In genomic region chr15:82056900-82057825, GRCh38 we compare ENCODE assay signal across 16 cellular contexts.
"Had no signal": no experiment of that assay in that cellular context is flagged by ENCODE, and none has a peak within 500 bp of the region (broad histone marks: within the 10 kb centered on the region; RNA-seq: fewer than 3 reads in every experiment).

No MANE protein-coding gene starts in this region.

- H3K36me3 ChIP-seq: brain microvascular endothelial cell, gastroesophageal sphincter, lower lobe of right lung, sigmoid colon, suprapubic skin had no signal

- DNase-seq: amniotic stem cell; brain microvascular endothelial cell; effector memory CD8-positive, alpha-beta T cell; immature natural killer cell; lower lobe of right lung; naive thymus-derived CD4-positive, alpha-beta T cell; psoas muscle; sigmoid colon; stimulated activated naive CD4-positive, alpha-beta T cell treated with Interleukin-2 at 50 U/mL for 16 hours; T-helper 17 cell had no signal

- H3K27ac Mint-ChIP-seq: activated naive CD4-positive, alpha-beta T cell treated with anti-CD3 and anti-CD28 coated beads, Interleukin-2, amount 50 U/mL, for 72 hours; activated T-helper 2 cell treated with anti-CD3 and anti-CD28 coated beads, Interferon-gamma antibody, Interleukin-2, Interleukin-4, amounts not matched to agents 10 μg/mL and 5 μg/mL and 100 μg/mL, durations not matched to agents 14 hours and 24 hours and 36 hours; dendritic cell treated with granulocyte-macrophage colony-stimulating factor and Interleukin-4, amounts not matched to agents 40 ng/mL and 50 ng/mL, for 4 days; effector memory CD8-positive, alpha-beta T cell; immature natural killer cell; T-helper 17 cell had no signal

- H3K27ac ChIP-seq: brain microvascular endothelial cell, gastroesophageal sphincter, lower lobe of right lung, psoas muscle, sigmoid colon, suprapubic skin had no signal

- H3K4me3 Mint-ChIP-seq: dendritic cell treated with granulocyte-macrophage colony-stimulating factor and Interleukin-4, amounts not matched to agents 40 ng/mL and 50 ng/mL, for 4 days; effector memory CD8-positive, alpha-beta T cell; immature natural killer cell; naive thymus-derived CD4-positive, alpha-beta T cell; T-helper 17 cell; type B pancreatic cell had no signal

- H3K9me3 Mint-ChIP-seq: activated naive CD4-positive, alpha-beta T cell treated with anti-CD3 and anti-CD28 coated beads, Interleukin-2, amount 50 U/mL, for 72 hours; activated T-helper 2 cell treated with anti-CD3 and anti-CD28 coated beads, Interferon-gamma antibody, Interleukin-2, Interleukin-4, amounts not matched to agents 10 μg/mL and 5 μg/mL and 100 μg/mL, durations not matched to agents 14 hours and 24 hours and 36 hours; dendritic cell treated with granulocyte-macrophage colony-stimulating factor and Interleukin-4, amounts not matched to agents 40 ng/mL and 50 ng/mL, for 4 days; effector memory CD8-positive, alpha-beta T cell; naive thymus-derived CD4-positive, alpha-beta T cell; type B pancreatic cell had no signal

- H3K4me1 Mint-ChIP-seq: immature natural killer cell had no signal

- H3K9me3 ChIP-seq: gastroesophageal sphincter, lower lobe of right lung, psoas muscle, sigmoid colon, suprapubic skin had no signal

- H3K4me1 ChIP-seq: gastroesophageal sphincter, lower lobe of right lung, psoas muscle, sigmoid colon, suprapubic skin had no signal

- H3K36me3 Mint-ChIP-seq: activated naive CD4-positive, alpha-beta T cell treated with anti-CD3 and anti-CD28 coated beads, Interleukin-2, amount 50 U/mL, for 72 hours; type B pancreatic cell had no signal

- H3K4me3 ChIP-seq: gastroesophageal sphincter, lower lobe of right lung, psoas muscle, sigmoid colon, suprapubic skin had no signal

- ATAC-seq: activated naive CD4-positive, alpha-beta T cell treated with anti-CD3 and anti-CD28 coated beads, Interleukin-2, amount 50 U/mL, for 72 hours; effector memory CD8-positive, alpha-beta T cell; gastroesophageal sphincter; lower lobe of right lung; naive thymus-derived CD4-positive, alpha-beta T cell; psoas muscle; T-helper 17 cell had no signal
